ENCODE assay signal across 1 cellular context in the genomic region with DNA sequence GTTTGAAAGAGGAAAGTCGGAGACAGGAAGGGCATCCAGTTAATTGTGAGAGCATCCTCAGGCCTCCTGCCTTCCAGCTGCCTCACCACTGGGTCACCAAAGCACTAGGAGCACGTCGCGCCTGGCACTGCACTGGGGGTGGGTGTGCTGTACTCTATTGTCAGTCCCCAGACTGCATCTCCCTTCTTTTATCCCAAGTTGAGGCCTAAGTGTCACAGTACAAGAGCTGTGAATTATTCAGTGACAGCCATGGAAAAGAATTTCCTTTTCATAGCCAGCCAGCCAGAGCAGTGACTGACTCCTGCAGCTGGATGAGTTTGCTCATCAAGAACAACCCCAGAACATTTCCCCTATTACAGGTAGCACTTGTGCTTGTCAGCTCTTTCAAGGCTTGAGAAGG.
TF ChIP-seq lines count a peak whose summit lies in the region.

No MANE protein-coding gene starts in this region.

TF ChIP-seq in K562, 482 proteins besides CTCF, POLR2A, EP300 and RAD21:
- TF ChIP-seq RCOR1 (IDR thresholded peaks at IDR 0.05; ENCODE audit: borderline replicate concordance in 1 of 2, low read depth in 2 of 2, low read length in 2 of 2) (no peak), SLC30A9 (CRISPR knock-in tag; IDR thresholded peaks at IDR 0.05) (no peak), TSC22D4 (tag; IDR thresholded peaks at IDR 0.05) (no peak), SRSF7 (optimal IDR thresholded peaks at IDR 0.05; ENCODE audit: low read depth, low read length) (no peak), SMAD4 (CRISPR knock-in tag; conservative IDR thresholded peaks at IDR 0.05) (no peak), ZNF77 (CRISPR knock-in tag; IDR thresholded peaks at IDR 0.05) (no peak), HIVEP1 (CRISPR knock-in tag; IDR thresholded peaks at IDR 0.05) (no peak)
